In the genomic region with DNA sequence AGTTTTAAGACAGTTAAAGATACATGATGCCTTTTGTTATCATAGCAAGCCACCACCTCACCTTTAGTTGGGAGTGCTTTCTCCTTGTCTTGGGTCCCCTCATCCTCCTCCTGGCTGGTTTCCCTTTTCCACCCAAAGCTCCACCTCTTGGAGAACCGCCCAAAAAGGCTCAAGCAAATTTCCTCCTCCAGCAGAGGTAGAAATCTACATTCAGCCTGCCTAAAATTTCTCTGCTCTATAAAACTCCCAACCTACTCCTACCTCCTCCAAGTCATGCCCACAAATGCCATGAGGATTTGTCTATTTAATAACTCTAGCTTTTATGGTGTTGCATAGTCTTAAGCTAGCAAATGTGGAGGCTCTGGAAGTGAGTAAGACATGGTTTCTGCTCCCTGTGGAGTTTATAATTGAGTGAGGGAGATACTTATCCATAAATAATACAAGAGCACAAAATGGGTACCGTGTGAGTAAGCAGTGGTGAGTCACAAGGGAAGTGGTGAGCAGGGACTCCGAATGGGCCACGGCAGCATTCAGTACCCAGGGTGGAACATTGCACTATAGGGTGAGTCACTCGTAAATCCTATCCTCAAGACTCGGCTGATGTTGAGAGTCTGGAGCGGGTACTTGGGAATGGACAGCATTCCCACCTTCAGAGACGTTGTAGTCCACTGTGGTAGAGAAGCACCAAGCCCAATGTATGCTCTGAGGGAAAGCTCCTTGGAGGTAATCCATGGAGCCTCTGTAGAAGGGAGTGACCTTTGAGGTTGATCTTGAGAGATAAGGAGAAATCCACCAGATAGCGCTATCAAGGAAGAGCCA, we compare ENCODE assay signal across 8 cellular contexts.
A peak's percentile ranks its signal among the peaks of the same experiment; 100 is the strongest.
DNase-seq lines count a peak whose midpoint lies in the region; ATAC-seq, FAIRE-seq and TF ChIP-seq lines count a peak whose summit lies in the region.

No MANE protein-coding gene starts in this region.

- no peaks in the 10 kb centered on the region for H3K79me1 ChIP-seq in neuronal stem cell (ENCODE audit: low read depth, low read length)

- H3K9me3 ChIP-seq in kidney (ENCODE audit: control insufficient read depth in 1 of 2, low read length in 2 of 2) (no peaks in the 10 kb centered on the region), neuronal stem cell (replicated peaks in 1 of 2; ENCODE audit: control insufficient read depth in 2 of 2, insufficient read depth in 1 of 2, low read depth in 1 of 2, low read length in 2 of 2) (no peaks in the 10 kb centered on the region)

- H3K4me1 ChIP-seq in kidney (ENCODE audit: control insufficient read depth in 1 of 2, insufficient read depth in 1 of 2, low read depth in 1 of 2, low read length in 2 of 2): peaks cover 11 to 16% of the 10 kb centered on the region in 2 donors
- H3K4me1 ChIP-seq in neuronal stem cell (ENCODE audit: control insufficient read depth in 2 of 2, insufficient read depth in 1 of 2, low read depth in 1 of 2, low read length in 2 of 2): no peaks in the 10 kb centered on the region

- H3K27ac ChIP-seq in kidney (ENCODE audit: low read depth in 2 of 2, low read length in 2 of 2) (peak overlapping the region; percentile 75 to 76), neuronal stem cell (replicated peaks; ENCODE audit: low read length) (no peak overlapping the region)

- H3K9ac ChIP-seq in kidney (ENCODE audit: low read length in 2 of 2): no peak overlapping the region
- H3K9ac ChIP-seq in neuronal stem cell (ENCODE audit: low read depth, low read length, poor library complexity): no peak overlapping the region

- H2AFZ ChIP-seq in neuronal stem cell (ENCODE audit: low read length): no peak overlapping the region

- WGBS in neuronal stem cell (ENCODE audit: extremely low coverage in 2 of 2, insufficient read length in 2 of 2, insufficient replicate concordance in 1 of 2), 2 donors: no CpG with 5 or more reads among the region's 9 CpGs

- H4K8ac ChIP-seq in neuronal stem cell (ENCODE audit: low read depth, low read length): no peak overlapping the region

- H3K36me3 ChIP-seq in kidney (ENCODE audit: control insufficient read depth in 1 of 2, insufficient read depth in 2 of 2, low read length in 2 of 2) (no peaks in the 10 kb centered on the region), neuronal stem cell (replicated peaks in 1 of 2; ENCODE audit: control insufficient read depth in 2 of 2, insufficient read depth in 2 of 2, low read length in 2 of 2) (no peaks in the 10 kb centered on the region)

- no peak overlapping the region for H3K18ac ChIP-seq in neuronal stem cell (ENCODE audit: low read length)

- no peak overlapping the region for H3K4ac ChIP-seq in neuronal stem cell (ENCODE audit: low read length)

- H2BK120ac ChIP-seq in neuronal stem cell (ENCODE audit: low read depth, low read length): no peak overlapping the region

- H2BK12ac ChIP-seq in neuronal stem cell (ENCODE audit: low read length): no peak overlapping the region

- no peak for FAIRE-seq in kidney (lab: Jason Lieb, UNC)

- no peak overlapping the region for H2BK5ac ChIP-seq in neuronal stem cell (ENCODE audit: low read length)

- no peak overlapping the region for H4K91ac ChIP-seq in neuronal stem cell (ENCODE audit: low read depth, low read length, poor library complexity)

- no peak overlapping the region for H3K4me2 ChIP-seq in neuronal stem cell (ENCODE audit: insufficient read depth, low read length, poor library complexity, severe bottlenecking)

- no peak for TF ChIP-seq CTCF in kidney (IDR thresholded peaks at IDR 0.05; ENCODE audit: borderline replicate concordance, extremely low read depth, insufficient read depth)

- H3K27me3 ChIP-seq in neuronal stem cell (ENCODE audit: control insufficient read depth in 3 of 3, insufficient read depth in 3 of 3, low read depth in 1 of 3, low read length in 3 of 3): no peaks in the 10 kb centered on the region

- no peak overlapping the region for H3K14ac ChIP-seq in neuronal stem cell (ENCODE audit: low read length)

- ATAC-seq in GM18511 (IDR thresholded peaks at IDR 0.05; ENCODE audit: unreplicated experiment): peak; percentile 46

- H2BK15ac ChIP-seq in neuronal stem cell (ENCODE audit: low read length): no peak overlapping the region

- H3K4me3 ChIP-seq in kidney (ENCODE audit: low read length in 2 of 2) (no peak overlapping the region), neuronal stem cell (ENCODE audit: low read length in 2 of 2) (no peak overlapping the region)

- DNase-seq in SIG-M5 treated with dmso at 0.1 percent for 504 hours (lab: John Stamatoyannopoulos, UW; ENCODE audit: unreplicated experiment) (peak; percentile 96), kidney (no peak), neuronal stem cell (ENCODE audit: low spot score) (no peak), NCI-H2196 (lab: John Stamatoyannopoulos, UW; ENCODE audit: unreplicated experiment) (no peak), NCI-H526 (lab: John Stamatoyannopoulos, UW) (no peak)
- DNase-seq in activated naive CD4-positive, alpha-beta T cell treated with Interleukin-2 at 50 U/mL for 16 hours: peak; percentile 63
- DNase-seq in stimulated activated CD8-positive, alpha-beta memory T cell treated with anti-CD3 and anti-CD28 coated beads, Interleukin-15, amount 100 ng/mL, for 48 hours (ENCODE audit: low read depth in 2 of 2): peak; percentile 51 to 53

- intact Hi-C loops in kidney (cut with DNase I): no loop called here

- H2AK5ac ChIP-seq in neuronal stem cell (ENCODE audit: low read depth, low read length): no peak overlapping the region

- H3K23ac ChIP-seq in neuronal stem cell (ENCODE audit: low read depth, low read length, poor library complexity): no peak overlapping the region

Comparison
In these comparisons a context has a peak if more than half of its experiments do, and no peak if none do; other contexts are left out.
1. DNase-seq: peak in SIG-M5 treated with dmso at 0.1 percent for 504 hours (single experiment), activated naive CD4-positive, alpha-beta T cell treated with Interleukin-2 at 50 U/mL for 16 hours (single experiment) and stimulated activated CD8-positive, alpha-beta memory T cell treated with anti-CD3 and anti-CD28 coated beads, Interleukin-15, amount 100 ng/mL, for 48 hours (2 of 2); none in kidney (single experiment), neuronal stem cell (single experiment), NCI-H2196 (single experiment) and NCI-H526 (0 of 2).